In genomic region chr2:9631976-9632700, GRCh38 we compare ENCODE assay signal across 11 cellular contexts. TPM values are rescaled to one million over a fixed set of nuclear protein-coding genes. Genes with fewer than 3 reads are reported as not detected.
DNase-seq lines count a peak whose midpoint lies in the region; ATAC-seq, FAIRE-seq and TF ChIP-seq lines count a peak whose summit lies in the region.
"Had no signal": no experiment of that assay in that cellular context is flagged by ENCODE, and none has a peak within 500 bp of the region (broad histone marks: within the 10 kb centered on the region; RNA-seq: fewer than 3 reads in every experiment).

No MANE protein-coding gene starts in this region.

- no peaks in the 10 kb centered on the region for H3K9me3 ChIP-seq in heart right ventricle
- no peaks in the 10 kb centered on the region for H3K9me3 ChIP-seq in astrocyte (ENCODE audit: insufficient read depth, low read depth, low read length)
- H3K9me3 ChIP-seq in tibial nerve, result no peaks in the 10 kb centered on the region

- intact Hi-C loops in heart right ventricle (cut with DNase I) (loop anchor here in 8 of 10 donors (1.0 to 10.0 kb wide), 10 partner anchors 60 to 155 kb away; partner anchors contain the start of gene ADAM17 (in 7 of the 8)), Right ventricle myocardium superior (cut with DNase I) (no loop called here)

- peaks cover 10 to 51% (median 38%) of the 10 kb centered on the region in 9 donors for H3K4me1 ChIP-seq in heart right ventricle
- H3K4me1 ChIP-seq in astrocyte (ENCODE audit: insufficient read depth, low read length), result peaks cover 27% of the 10 kb centered on the region
- H3K4me1 ChIP-seq in tibial nerve, result peaks cover 0 to 43% (median 25%) of the 10 kb centered on the region in 4 donors

- no peak overlapping the region for H3K9ac ChIP-seq in astrocyte (ENCODE audit: low read length)

- no peak for TF ChIP-seq POLR2A in tibial nerve (IDR thresholded peaks at IDR 0.05)

- TF ChIP-seq CTCF in heart right ventricle (IDR thresholded peaks at IDR 0.05) (no peak), astrocyte (IDR thresholded peaks at IDR 0.05; ENCODE audit: insufficient read depth, low read depth, low read length) (no peak), tibial nerve (IDR thresholded peaks at IDR 0.05) (no peak)

- TF ChIP-seq EP300 in tibial nerve (IDR thresholded peaks at IDR 0.05), result no peak

- peak in 1 of 2 donors; percentile 64 for DNase-seq in heart right ventricle
- DNase-seq in Right ventricle myocardium superior, result no peak
- DNase-seq in astrocyte (ENCODE audit: low read depth), result no peak
- peak; percentile 47 for DNase-seq in left kidney (ENCODE audit: low read depth, low spot score)
- DNase-seq in tibial nerve (ENCODE audit: low spot score in 2 of 2), result no peak
- no peak for DNase-seq in CD1c-positive myeloid dendritic cell (ENCODE audit: extremely low spot score)
- no peak for DNase-seq in inferior parietal cortex (ENCODE audit: extremely low spot score)
- DNase-seq: central memory CD4-positive, alpha-beta T cell; COR-L47; T-helper 9 cell had no signal

- H3K4me1 Mint-ChIP-seq in astrocyte (ENCODE audit: low read depth, unreplicated experiment), result peaks cover 38% of the 10 kb centered on the region

- H3K4me3 Mint-ChIP-seq in astrocyte (ENCODE audit: unreplicated experiment), result peak overlapping the region; percentile 82

- ATAC-seq in heart right ventricle, result peak in 4 of 8 donors; percentile 35 to 56 (median 44)
- no peak for ATAC-seq in Right ventricle myocardium superior (ENCODE audit: poor library complexity)
- ATAC-seq in GM19035 (IDR thresholded peaks at IDR 0.05; ENCODE audit: unreplicated experiment), result no peak

- no peaks in the 10 kb centered on the region for H3K27me3 ChIP-seq in heart right ventricle
- H3K27me3 ChIP-seq in astrocyte (ENCODE audit: insufficient read depth, low read length), result no peaks in the 10 kb centered on the region
- H3K27me3 ChIP-seq in tibial nerve, result no peaks in the 10 kb centered on the region

- no peaks in the 10 kb centered on the region for H3K9me3 Mint-ChIP-seq in astrocyte (ENCODE audit: unreplicated experiment)

- H3K4me3 ChIP-seq in heart right ventricle, result no peak overlapping the region
- H3K4me3 ChIP-seq in astrocyte (ENCODE audit: insufficient read depth, low read depth, low read length), result no peak overlapping the region
- H3K4me3 ChIP-seq in tibial nerve, result no peak overlapping the region

- no peak overlapping the region for H2AFZ ChIP-seq in astrocyte (ENCODE audit: low read depth, low read length)

- 68 to 73% methylated on average over 11 of the region's 11 CpGs for WGBS in heart right ventricle, 2 donors
- WGBS in tibial nerve, 2 donors, result 73% methylated on average over 11 of the region's 11 CpGs

- no peak for FAIRE-seq in astrocyte (lab: Jason Lieb, UNC)

- H3K27ac Mint-ChIP-seq in astrocyte (ENCODE audit: unreplicated experiment), result no peak overlapping the region

- H3K27me3 Mint-ChIP-seq in astrocyte (ENCODE audit: low read depth, unreplicated experiment), result peaks cover 2% of the 10 kb centered on the region

- H3K36me3 Mint-ChIP-seq in astrocyte (ENCODE audit: low read depth, unreplicated experiment), result peaks cover 14% of the 10 kb centered on the region

- peak overlapping the region; percentile 24 to 98 (median 87) for H3K27ac ChIP-seq in heart right ventricle
- no peak overlapping the region for H3K27ac ChIP-seq in astrocyte (ENCODE audit: low read depth, low read length)
- peak overlapping the region; percentile 15 to 99 (median 58) for H3K27ac ChIP-seq in tibial nerve

- H3K79me2 ChIP-seq in astrocyte (ENCODE audit: insufficient read depth, low read length), result peaks cover 33% of the 10 kb centered on the region

- H4K20me1 ChIP-seq in astrocyte (ENCODE audit: insufficient read depth, low read length), result peaks cover 31% of the 10 kb centered on the region

- H3K4me2 ChIP-seq in astrocyte (ENCODE audit: low read length), result no peak overlapping the region

- H3K36me3 ChIP-seq in heart right ventricle (peaks cover 0 to 22% (median 0%) of the 10 kb centered on the region in 9 donors), astrocyte (ENCODE audit: insufficient read depth, low read length) (peaks cover 13% of the 10 kb centered on the region), tibial nerve (no peaks in the 10 kb centered on the region)

RNA-seq across cellular contexts. Expression of gene YWHAQ, which starts 1.3 kb away (rescaled TPM):
- total RNA-seq in heart right ventricle, result 100 to 1,000 TPM; 134 to 303 (median 207) TPM
- polyA plus RNA-seq in heart right ventricle, result 100 to 1,000 TPM in 1 of 2 donors, 10 to 100 TPM in 1; 62.0 to 159 TPM
- total RNA-seq in Right ventricle myocardium superior, result 102 TPM
- 358 and 408 TPM in 2 replicates for total RNA-seq in astrocyte
- total RNA-seq in tibial nerve, result 100 to 1,000 TPM; 166 to 213 (median 185) TPM
